8 cellular contexts compared by ENCODE assay signal in genomic region chr4:154495867-154496266, GRCh38. TPM values are rescaled to one million over a fixed set of nuclear protein-coding genes. Genes with fewer than 3 reads are reported as not detected.
"Had no signal": no experiment of that assay in that cellular context is flagged by ENCODE, and none has a peak within 500 bp of the region (broad histone marks: within the 10 kb centered on the region; RNA-seq: fewer than 3 reads in every experiment).

No MANE protein-coding gene starts in this region.

- ATAC-seq: HepG2 had no signal

- DNase-seq: IMR-90, KBM-7, KG1 had no signal

- H3K27ac ChIP-seq: HL-60 had no signal

- FAIRE-seq: HepG2, HTR-8/SVneo had no signal

RNA-seq across cellular contexts. Expression of gene DCHS2, which starts 4.3 kb away (rescaled TPM):
- total RNA-seq: HepG2, HT-29, HT1080, IMR-90 had no signal
- polyA plus RNA-seq: IMR-90 had no signal
